ENCODE assay signal across 9 cellular contexts in the genomic region with DNA sequence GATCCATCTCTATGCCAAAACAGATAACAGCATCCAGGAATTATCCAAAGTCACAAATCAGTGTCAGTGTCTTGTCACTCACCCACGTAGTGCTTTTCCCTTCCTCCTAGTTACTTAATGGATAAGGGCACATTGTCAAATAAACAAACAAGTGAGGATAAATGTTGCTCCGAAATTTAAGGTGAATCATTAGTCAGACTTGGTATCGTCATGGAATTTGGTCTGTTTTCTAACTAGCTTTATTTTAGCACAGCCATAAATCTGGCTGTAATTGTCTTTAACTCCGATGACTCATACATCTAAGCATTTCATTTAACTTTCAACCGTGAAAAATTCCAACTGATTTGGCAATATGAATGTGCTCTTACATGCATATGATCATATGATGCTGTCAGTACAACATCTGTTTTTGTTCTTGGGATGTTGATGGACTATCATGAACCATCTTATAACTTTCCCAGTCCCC.
DNase-seq lines count a peak whose midpoint lies in the region; ATAC-seq and TF ChIP-seq lines count a peak whose summit lies in the region.
"Had no signal": no experiment of that assay in that cellular context is flagged by ENCODE, and none has a peak within 500 bp of the region (broad histone marks: within the 10 kb centered on the region; RNA-seq: fewer than 3 reads in every experiment).

No MANE protein-coding gene starts in this region.

- peak overlapping the region; percentile 90 for H3K27ac ChIP-seq in mesodermal cell (ENCODE audit: low read depth, low read length, severe bottlenecking)

- H3K9me3 ChIP-seq in mesodermal cell (ENCODE audit: control insufficient read depth, low read length) = no peaks in the 10 kb centered on the region

- ATAC-seq in GM19351 (IDR thresholded peaks at IDR 0.05; ENCODE audit: unreplicated experiment) = no peak
- ATAC-seq in GM21360 (IDR thresholded peaks at IDR 0.05; ENCODE audit: unreplicated experiment) = no peak

- 80 to 82% methylated on average over 1 to 2 of the region's 5 CpGs for WGBS in mesodermal cell (ENCODE audit: insufficient coverage in 2 of 2), 2 experiments

- in situ Hi-C loops in ACHN (cut with HindIII; ENCODE audit: low pct_ligation_motif_present, low pct_unique_long_range_greater_than_20kb, low sequenced_read_pairs) = no loop called here

- H3K4me3 ChIP-seq in cardiac fibroblast (replicated peaks in 1 of 2; ENCODE audit: low read depth in 2 of 2, low read length in 2 of 2) (no peak overlapping the region), mesodermal cell (ENCODE audit: extremely low read depth, insufficient read depth, low read length, poor library complexity, severe bottlenecking) (no peak overlapping the region)

- DNase-seq in ACHN (peak; percentile 76), cardiac fibroblast (ENCODE audit: low read depth in 2 of 2) (peak; percentile 94 to 97), SHP77 treated with DMSO at 0.1 percent for 48 hours (lab: John Stamatoyannopoulos, UW) (no peak), CD14-positive monocyte (ENCODE audit: low spot score) (no peak)
- DNase-seq: T-helper 9 cell had no signal

- H3K36me3 ChIP-seq in mesodermal cell (ENCODE audit: control insufficient read depth, insufficient read depth, low read length) = no peaks in the 10 kb centered on the region

- H3K4me1 ChIP-seq in mesodermal cell (ENCODE audit: control insufficient read depth, insufficient read depth, low read length, poor library complexity, severe bottlenecking) = peaks cover 6% of the 10 kb centered on the region

- H3K27ac Mint-ChIP-seq in CD14-positive monocyte = no peak overlapping the region

- H3K9me3 Mint-ChIP-seq in CD14-positive monocyte = no peaks in the 10 kb centered on the region

- H3K27me3 Mint-ChIP-seq in CD14-positive monocyte (ENCODE audit: low read depth in 3 of 3) = peaks cover 0 to 2% (median 0%) of the 10 kb centered on the region in 3 donors

- no peaks in the 10 kb centered on the region for H3K36me3 Mint-ChIP-seq in CD14-positive monocyte

- H3K4me3 Mint-ChIP-seq in CD14-positive monocyte = no peak overlapping the region

- peak; percentile 5; the same call in 1 of the 2 replicates for TF ChIP-seq RAD21 in Ishikawa (IDR thresholded peaks at IDR 0.05; ENCODE audit: low read depth)

- TF ChIP-seq EP300 in Ishikawa (IDR thresholded peaks at IDR 0.05; ENCODE audit: borderline replicate concordance) = peak; percentile 74; the same call in 1 of the 2 replicates

- TF ChIP-seq CTCF in cardiac fibroblast (IDR thresholded peaks at IDR 0.05; ENCODE audit: low read depth, low read length) (no peak), CD14-positive monocyte (IDR thresholded peaks at IDR 0.05) (no peak)

- no peaks in the 10 kb centered on the region for H3K4me1 Mint-ChIP-seq in CD14-positive monocyte

- intact Hi-C loops in CD14-positive monocyte (cut with micrococcal nuclease) = no loop called here

TF ChIP-seq in Ishikawa, 13 proteins besides CTCF, POLR2A, EP300 and RAD21:
- TF ChIP-seq, protein P1, sequence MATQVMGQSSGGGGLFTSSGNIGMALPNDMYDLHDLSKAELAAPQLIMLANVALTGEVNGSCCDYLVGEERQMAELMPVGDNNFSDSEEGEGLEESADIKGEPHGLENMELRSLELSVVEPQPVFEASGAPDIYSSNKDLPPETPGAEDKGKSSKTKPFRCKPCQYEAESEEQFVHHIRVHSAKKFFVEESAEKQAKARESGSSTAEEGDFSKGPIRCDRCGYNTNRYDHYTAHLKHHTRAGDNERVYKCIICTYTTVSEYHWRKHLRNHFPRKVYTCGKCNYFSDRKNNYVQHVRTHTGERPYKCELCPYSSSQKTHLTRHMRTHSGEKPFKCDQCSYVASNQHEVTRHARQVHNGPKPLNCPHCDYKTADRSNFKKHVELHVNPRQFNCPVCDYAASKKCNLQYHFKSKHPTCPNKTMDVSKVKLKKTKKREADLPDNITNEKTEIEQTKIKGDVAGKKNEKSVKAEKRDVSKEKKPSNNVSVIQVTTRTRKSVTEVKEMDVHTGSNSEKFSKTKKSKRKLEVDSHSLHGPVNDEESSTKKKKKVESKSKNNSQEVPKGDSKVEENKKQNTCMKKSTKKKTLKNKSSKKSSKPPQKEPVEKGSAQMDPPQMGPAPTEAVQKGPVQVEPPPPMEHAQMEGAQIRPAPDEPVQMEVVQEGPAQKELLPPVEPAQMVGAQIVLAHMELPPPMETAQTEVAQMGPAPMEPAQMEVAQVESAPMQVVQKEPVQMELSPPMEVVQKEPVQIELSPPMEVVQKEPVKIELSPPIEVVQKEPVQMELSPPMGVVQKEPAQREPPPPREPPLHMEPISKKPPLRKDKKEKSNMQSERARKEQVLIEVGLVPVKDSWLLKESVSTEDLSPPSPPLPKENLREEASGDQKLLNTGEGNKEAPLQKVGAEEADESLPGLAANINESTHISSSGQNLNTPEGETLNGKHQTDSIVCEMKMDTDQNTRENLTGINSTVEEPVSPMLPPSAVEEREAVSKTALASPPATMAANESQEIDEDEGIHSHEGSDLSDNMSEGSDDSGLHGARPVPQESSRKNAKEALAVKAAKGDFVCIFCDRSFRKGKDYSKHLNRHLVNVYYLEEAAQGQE (IDR thresholded peaks at IDR 0.05; ENCODE audit: low read depth) = no peak
- peak; percentile 92 for TF ChIP-seq CEBPB (IDR thresholded peaks at IDR 0.05)
- TF ChIP-seq TAF1 (IDR thresholded peaks at IDR 0.05; ENCODE audit: low read depth) = no peak
- TF ChIP-seq, protein P2, sequence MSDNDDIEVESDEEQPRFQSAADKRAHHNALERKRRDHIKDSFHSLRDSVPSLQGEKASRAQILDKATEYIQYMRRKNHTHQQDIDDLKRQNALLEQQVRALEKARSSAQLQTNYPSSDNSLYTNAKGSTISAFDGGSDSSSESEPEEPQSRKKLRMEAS (IDR thresholded peaks at IDR 0.05) = 0 out of 2 replicates have a peak, but pooled peaks have one; percentile 22
- peak; percentile 93 for TF ChIP-seq TEAD4 (IDR thresholded peaks at IDR 0.05)
- TF ChIP-seq NFIC (IDR thresholded peaks at IDR 0.05) = peak; percentile 70
- TF ChIP-seq TCF12 (IDR thresholded peaks at IDR 0.05; ENCODE audit: low read depth) = peak; percentile 77
- no peak for TF ChIP-seq ZBTB7A (IDR thresholded peaks at IDR 0.05; ENCODE audit: low read depth)
- TF ChIP-seq, protein P3, sequence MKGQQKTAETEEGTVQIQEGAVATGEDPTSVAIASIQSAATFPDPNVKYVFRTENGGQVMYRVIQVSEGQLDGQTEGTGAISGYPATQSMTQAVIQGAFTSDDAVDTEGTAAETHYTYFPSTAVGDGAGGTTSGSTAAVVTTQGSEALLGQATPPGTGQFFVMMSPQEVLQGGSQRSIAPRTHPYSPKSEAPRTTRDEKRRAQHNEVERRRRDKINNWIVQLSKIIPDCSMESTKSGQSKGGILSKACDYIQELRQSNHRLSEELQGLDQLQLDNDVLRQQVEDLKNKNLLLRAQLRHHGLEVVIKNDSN (IDR thresholded peaks at IDR 0.05) = no peak
- TF ChIP-seq EGR1 (IDR thresholded peaks at IDR 0.05) = no peak
- TF ChIP-seq FOXM1 (IDR thresholded peaks at IDR 0.05; ENCODE audit: borderline replicate concordance, low read depth) = peak; percentile 62; the same call in 1 of the 2 replicates

Comparison
In these comparisons a context has a peak if more than half of its experiments do, and no peak if none do; other contexts are left out.
1. DNase-seq: peak in ACHN (single experiment) and cardiac fibroblast (2 of 2); none in SHP77 treated with DMSO at 0.1 percent for 48 hours (single experiment) and CD14-positive monocyte (single experiment).